9 cellular contexts compared by ENCODE assay signal in the genomic region with DNA sequence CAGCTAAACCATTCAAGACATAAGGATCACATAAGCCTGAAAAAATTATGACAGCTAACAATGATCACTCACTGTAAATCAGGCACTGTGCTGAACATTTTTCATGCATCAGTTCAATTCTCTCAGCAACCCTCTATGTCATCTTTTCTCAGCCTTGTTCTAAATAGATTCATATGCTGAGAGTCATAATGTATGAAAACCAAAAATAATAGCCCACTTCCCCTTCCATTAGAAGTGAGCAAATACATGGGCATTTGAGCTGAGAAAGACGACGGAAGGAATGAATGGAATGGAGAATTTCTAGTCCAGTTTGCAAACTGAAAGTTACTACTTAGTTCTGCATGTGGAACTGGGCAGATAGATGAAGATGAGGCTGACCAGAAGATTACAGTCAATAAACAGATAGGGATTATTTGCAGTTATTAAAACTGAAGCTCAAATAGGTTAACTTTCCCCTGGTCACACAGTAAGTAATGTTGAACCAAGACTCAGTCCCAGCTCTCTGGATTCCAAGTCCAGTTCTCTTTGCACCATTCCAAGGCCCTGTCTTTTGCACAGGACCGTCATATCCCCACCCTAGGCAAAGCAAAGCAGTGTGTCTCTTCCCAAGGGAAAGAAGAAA. TPM values are rescaled to one million over a fixed set of nuclear protein-coding genes. Genes with fewer than 3 reads are reported as not detected.
DNase-seq lines count a peak whose midpoint lies in the region; ATAC-seq and TF ChIP-seq lines count a peak whose summit lies in the region.
"Had no signal": no experiment of that assay in that cellular context is flagged by ENCODE, and none has a peak within 500 bp of the region (broad histone marks: within the 10 kb centered on the region; RNA-seq: fewer than 3 reads in every experiment).

No MANE protein-coding gene starts in this region.

- in situ Hi-C loops in HAP-1 (cut with MboI; ENCODE audit: low sequenced_read_pairs) = no loop called here

- H3K9me3 ChIP-seq in Caco-2 (no peaks in the 10 kb centered on the region), HAP-1 (no peaks in the 10 kb centered on the region)

- TF ChIP-seq CTCF in Caco-2 (IDR thresholded peaks at IDR 0.05; ENCODE audit: insufficient read depth in 1 of 2, low read depth in 1 of 2, low read length in 1 of 2, severe bottlenecking in 1 of 2, unreplicated experiment in 1 of 2) = no peak
- TF ChIP-seq CTCF in mesothelial cell of epicardium (IDR thresholded peaks at IDR 0.05; ENCODE audit: unreplicated experiment) = no peak

- H3K4me1 Mint-ChIP-seq in Caco-2 (ENCODE audit: low read depth, unreplicated experiment) (peaks cover 28% of the 10 kb centered on the region), mesothelial cell of epicardium (peaks cover 42% of the 10 kb centered on the region)
- peaks cover 8% of the 10 kb centered on the region for H3K4me1 Mint-ChIP-seq in activated naive CD8-positive, alpha-beta T cell treated with anti-CD3 and anti-CD28 coated beads, Interleukin-2, amount 50 U/mL, for 24 hours

- H3K4me3 Mint-ChIP-seq in Caco-2 (ENCODE audit: unreplicated experiment) (peak overlapping the region; percentile 96), mesothelial cell of epicardium (peak overlapping the region; percentile 77)
- peak overlapping the region; percentile 68 for H3K4me3 Mint-ChIP-seq in activated naive CD8-positive, alpha-beta T cell treated with anti-CD3 and anti-CD28 coated beads, Interleukin-2, amount 50 U/mL, for 24 hours

- CTCF ChIA-PET in Caco-2 (lab: Charles Lee) = no interaction called here

- H3K4me3 ChIP-seq in Caco-2 (ENCODE audit: low read depth, low read length) (no peak overlapping the region), HAP-1 (no peak overlapping the region; the same call in 1 of the 2 replicates)

- peaks cover 29% of the 10 kb centered on the region for H3K36me3 Mint-ChIP-seq in Caco-2 (ENCODE audit: insufficient read depth, unreplicated experiment)
- H3K36me3 Mint-ChIP-seq in activated naive CD8-positive, alpha-beta T cell treated with anti-CD3 and anti-CD28 coated beads, Interleukin-2, amount 50 U/mL, for 24 hours (ENCODE audit: low read depth) = no peaks in the 10 kb centered on the region
- H3K36me3 Mint-ChIP-seq in mesothelial cell of epicardium = no peaks in the 10 kb centered on the region

- POLR2A ChIA-PET in Caco-2 (lab: Charles Lee) = interaction anchor here (0.6 to 1.4 kb wide), 2 partner anchors 38 to 262 kb away, joined by 5 to 6 read pairs; a partner anchor contains a TSS

- DNase-seq in Caco-2 (peak in 1 of 2 experiments; percentile 21), HCEC 1CT (peak; percentile 41), mesothelial cell of epicardium (ENCODE audit: low spot score in 2 of 2, unreplicated experiment in 2 of 2) (no peak), HAP-1 (ENCODE audit: low spot score in 2 of 2) (no peak), NCI-H1105 (lab: John Stamatoyannopoulos, UW) (no peak)
- DNase-seq in activated naive CD8-positive, alpha-beta T cell treated with anti-CD3 and anti-CD28 coated beads, Interleukin-2, amount 50 U/mL, for 24 hours = no peak
- DNase-seq in effector CD8-positive, alpha-beta T cell (lab: John Stamatoyannopoulos, UW) = no peak
- DNase-seq: NCI-H1436 had no signal

- no peaks in the 10 kb centered on the region for H3K9me3 Mint-ChIP-seq in Caco-2 (ENCODE audit: unreplicated experiment)
- H3K9me3 Mint-ChIP-seq in activated naive CD8-positive, alpha-beta T cell treated with anti-CD3 and anti-CD28 coated beads, Interleukin-2, amount 50 U/mL, for 24 hours = no peaks in the 10 kb centered on the region
- no peaks in the 10 kb centered on the region for H3K9me3 Mint-ChIP-seq in mesothelial cell of epicardium

- H3K4me1 ChIP-seq in Caco-2 (peaks cover 36% of the 10 kb centered on the region), HAP-1 (peaks cover 29% of the 10 kb centered on the region)

- no peak for ATAC-seq in activated naive CD8-positive, alpha-beta T cell treated with anti-CD3 and anti-CD28 coated beads, Interleukin-2, amount 50 U/mL, for 24 hours
- ATAC-seq in GM21576 (IDR thresholded peaks at IDR 0.05; ENCODE audit: unreplicated experiment) = no peak

- intact Hi-C loops in Caco-2 (cut with micrococcal nuclease; ENCODE audit: unreplicated experiment) = loop anchor here (1.0 to 5.0 kb wide), 2 partner anchors 120 to 202 kb away; no protein-coding TSS in a partner anchor

- no peaks in the 10 kb centered on the region for H3K27me3 Mint-ChIP-seq in Caco-2 (ENCODE audit: insufficient read depth, unreplicated experiment)
- H3K27me3 Mint-ChIP-seq in activated naive CD8-positive, alpha-beta T cell treated with anti-CD3 and anti-CD28 coated beads, Interleukin-2, amount 50 U/mL, for 24 hours = peaks cover 60% of the 10 kb centered on the region
- no peaks in the 10 kb centered on the region for H3K27me3 Mint-ChIP-seq in mesothelial cell of epicardium (ENCODE audit: low read depth)

- BruUV-seq in Caco-2 (replicated peaks; lab: Mats Ljungman, UMichigan) = no TSS peak

- H3K27me3 ChIP-seq in Caco-2 (replicated peaks; ENCODE audit: control insufficient read depth, insufficient read depth, low read length) (no peaks in the 10 kb centered on the region), HAP-1 (ENCODE audit: low read depth) (no peaks in the 10 kb centered on the region)

- H3K36me3 ChIP-seq in Caco-2 (ENCODE audit: control insufficient read depth, insufficient read depth, low read length) (no peaks in the 10 kb centered on the region), HAP-1 (replicated peaks) (0 out of 2 replicates have a peak, but pooled peaks cover 3% of the 10 kb centered on the region)

- H3K27ac Mint-ChIP-seq in Caco-2 (ENCODE audit: unreplicated experiment) (peak overlapping the region; percentile 54), mesothelial cell of epicardium (peak overlapping the region; percentile 70)
- H3K27ac Mint-ChIP-seq in activated naive CD8-positive, alpha-beta T cell treated with anti-CD3 and anti-CD28 coated beads, Interleukin-2, amount 50 U/mL, for 24 hours = no peak overlapping the region

RNA-seq across cellular contexts. Expression of a gene that starts 1.6 kb away (rescaled TPM):
- total RNA-seq in Caco-2 (2022) = 25.1 and 28.1 TPM in 2 replicates
- total RNA-seq in mesothelial cell of epicardium = 18.1 to 20.3 TPM (median 19.6 TPM) in 3 replicates
